12 cellular contexts compared by ENCODE assay signal in genomic region chr1:46487818-46488218, GRCh38. TPM values are rescaled to one million over a fixed set of nuclear protein-coding genes. Genes with fewer than 3 reads are reported as not detected.
DNase-seq lines count a peak whose midpoint lies in the region; ATAC-seq and TF ChIP-seq lines count a peak whose summit lies in the region.
"Had no signal": no experiment of that assay in that cellular context is flagged by ENCODE, and none has a peak within 500 bp of the region (broad histone marks: within the 10 kb centered on the region; RNA-seq: fewer than 3 reads in every experiment).

No MANE protein-coding gene starts in this region.

- TF ChIP-seq CTCF in chondrocyte (IDR thresholded peaks at IDR 0.05) (peak; percentile 51), stomach (IDR thresholded peaks at IDR 0.05) (no peak)

- H3K9me3 ChIP-seq in stomach, result no peaks in the 10 kb centered on the region
- H3K9me3 ChIP-seq: thoracic aorta had no signal

- no peaks in the 10 kb centered on the region for H3K9me3 Mint-ChIP-seq in activated naive CD8-positive, alpha-beta T cell treated with anti-CD3 and anti-CD28 coated beads, Interleukin-2, amount 10 ng/mL, durations not matched to agents 7 days and 5 days
- H3K9me3 Mint-ChIP-seq in activated naive CD8-positive, alpha-beta T cell treated with anti-CD3 and anti-CD28 coated beads, Interleukin-2, amount 50 U/mL, for 24 hours, result no peaks in the 10 kb centered on the region
- H3K9me3 Mint-ChIP-seq in chondrocyte (ENCODE audit: low read depth), result no peaks in the 10 kb centered on the region
- H3K9me3 Mint-ChIP-seq: T-helper 2 cell treated with Interferon-gamma antibody and Interleukin-4, amounts not matched to agents 5 μg/mL and 100 μg/mL, for 36 hours had no signal

- no peak overlapping the region for H3K4me3 ChIP-seq in stomach
- H3K4me3 ChIP-seq: thoracic aorta had no signal

- 31 to 48% (median 36%) methylated on average over 7 of the region's 7 CpGs for WGBS in stomach, 5 donors

- no peak for TF ChIP-seq POLR2A in stomach (IDR thresholded peaks at IDR 0.05)

- intact Hi-C loops in stomach (cut with DNase I; ENCODE audit: low total_unique reads), result no loop called here

- peaks cover 45 to 100% (median 91%) of the 10 kb centered on the region in 3 donors for H3K27me3 ChIP-seq in stomach

- H3K27ac ChIP-seq in stomach, result no peak overlapping the region
- H3K27ac ChIP-seq: thoracic aorta had no signal

- peaks cover 92% of the 10 kb centered on the region for H3K27me3 Mint-ChIP-seq in activated naive CD8-positive, alpha-beta T cell treated with anti-CD3 and anti-CD28 coated beads, Interleukin-2, amount 10 ng/mL, durations not matched to agents 7 days and 5 days
- peaks cover 84% of the 10 kb centered on the region for H3K27me3 Mint-ChIP-seq in activated naive CD8-positive, alpha-beta T cell treated with anti-CD3 and anti-CD28 coated beads, Interleukin-2, amount 50 U/mL, for 24 hours
- H3K27me3 Mint-ChIP-seq in chondrocyte (ENCODE audit: low read depth), result peaks cover 76% of the 10 kb centered on the region

- no peak overlapping the region for H3K4me3 Mint-ChIP-seq in activated naive CD8-positive, alpha-beta T cell treated with anti-CD3 and anti-CD28 coated beads, Interleukin-2, amount 10 ng/mL, durations not matched to agents 7 days and 5 days
- no peak overlapping the region for H3K4me3 Mint-ChIP-seq in activated naive CD8-positive, alpha-beta T cell treated with anti-CD3 and anti-CD28 coated beads, Interleukin-2, amount 50 U/mL, for 24 hours
- no peak overlapping the region for H3K4me3 Mint-ChIP-seq in chondrocyte (ENCODE audit: unreplicated experiment)
- H3K4me3 Mint-ChIP-seq: T-helper 2 cell treated with Interferon-gamma antibody and Interleukin-4, amounts not matched to agents 5 μg/mL and 100 μg/mL, for 36 hours had no signal

- TF ChIP-seq EP300 in stomach (IDR thresholded peaks at IDR 0.05), result no peak

- no peak overlapping the region for H3K27ac Mint-ChIP-seq in activated naive CD8-positive, alpha-beta T cell treated with anti-CD3 and anti-CD28 coated beads, Interleukin-2, amount 10 ng/mL, durations not matched to agents 7 days and 5 days
- no peak overlapping the region for H3K27ac Mint-ChIP-seq in activated naive CD8-positive, alpha-beta T cell treated with anti-CD3 and anti-CD28 coated beads, Interleukin-2, amount 50 U/mL, for 24 hours
- H3K27ac Mint-ChIP-seq in chondrocyte (ENCODE audit: unreplicated experiment), result no peak overlapping the region
- H3K27ac Mint-ChIP-seq: CD4-positive, CD25-positive, alpha-beta regulatory T cell; T-helper 2 cell treated with Interferon-gamma antibody and Interleukin-4, amounts not matched to agents 5 μg/mL and 100 μg/mL, for 36 hours had no signal

- H3K36me3 ChIP-seq in stomach, result no peaks in the 10 kb centered on the region
- H3K36me3 ChIP-seq: thoracic aorta had no signal

- POLR2A ChIA-PET in activated naive CD8-positive, alpha-beta T cell treated with anti-CD3 and anti-CD28 coated beads, Interleukin-2, amount 10 ng/mL, durations not matched to agents 7 days and 5 days (lab: Charles Lee), result no interaction called here

- H3K4me1 Mint-ChIP-seq in activated naive CD8-positive, alpha-beta T cell treated with anti-CD3 and anti-CD28 coated beads, Interleukin-2, amount 10 ng/mL, durations not matched to agents 7 days and 5 days, result peaks cover 16% of the 10 kb centered on the region
- peaks cover 21% of the 10 kb centered on the region for H3K4me1 Mint-ChIP-seq in activated naive CD8-positive, alpha-beta T cell treated with anti-CD3 and anti-CD28 coated beads, Interleukin-2, amount 50 U/mL, for 24 hours
- peaks cover 14% of the 10 kb centered on the region for H3K4me1 Mint-ChIP-seq in chondrocyte (ENCODE audit: low read depth)

- peak; percentile 35 for DNase-seq in activated naive CD8-positive, alpha-beta T cell treated with anti-CD3 and anti-CD28 coated beads, Interleukin-2, amount 10 ng/mL, durations not matched to agents 7 days and 5 days
- DNase-seq in activated naive CD8-positive, alpha-beta T cell treated with anti-CD3 and anti-CD28 coated beads, Interleukin-2, amount 50 U/mL, for 24 hours, result no peak
- peak; percentile 58 for DNase-seq in NCI-H2107 treated with DMSO at 0.1 percent for 48 hours (lab: John Stamatoyannopoulos, UW; ENCODE audit: unreplicated experiment)
- DNase-seq in chondrocyte (ENCODE audit: low spot score), result no peak
- DNase-seq in stimulated activated CD8-positive, alpha-beta memory T cell treated with anti-CD3 and anti-CD28 coated beads, Interleukin-4, amount 100 ng/mL, for 48 hours, result peak; percentile 42
- DNase-seq in stomach, result no peak
- DNase-seq: left cardiac atrium had no signal

- peaks cover 2% of the 10 kb centered on the region for H3K36me3 Mint-ChIP-seq in activated naive CD8-positive, alpha-beta T cell treated with anti-CD3 and anti-CD28 coated beads, Interleukin-2, amount 10 ng/mL, durations not matched to agents 7 days and 5 days
- H3K36me3 Mint-ChIP-seq in activated naive CD8-positive, alpha-beta T cell treated with anti-CD3 and anti-CD28 coated beads, Interleukin-2, amount 50 U/mL, for 24 hours (ENCODE audit: low read depth), result no peaks in the 10 kb centered on the region
- H3K36me3 Mint-ChIP-seq in chondrocyte (ENCODE audit: low read depth), result peaks cover 3% of the 10 kb centered on the region
- H3K36me3 Mint-ChIP-seq: CD4-positive, CD25-positive, alpha-beta regulatory T cell had no signal

- ATAC-seq in activated naive CD8-positive, alpha-beta T cell treated with anti-CD3 and anti-CD28 coated beads, Interleukin-2, amount 10 ng/mL, durations not matched to agents 7 days and 5 days (ENCODE audit: low read depth), result no peak
- no peak for ATAC-seq in activated naive CD8-positive, alpha-beta T cell treated with anti-CD3 and anti-CD28 coated beads, Interleukin-2, amount 50 U/mL, for 24 hours
- no peak for ATAC-seq in HG02870 (IDR thresholded peaks at IDR 0.05; ENCODE audit: unreplicated experiment)
- no peak for ATAC-seq in HG03457 (IDR thresholded peaks at IDR 0.05; ENCODE audit: unreplicated experiment)
- ATAC-seq: left cardiac atrium had no signal

- peaks cover 14 to 35% (median 30%) of the 10 kb centered on the region in 4 donors for H3K4me1 ChIP-seq in stomach

RNA-seq across cellular contexts. Expression of gene DMBX1, which starts 1.8 kb away (rescaled TPM):
- total RNA-seq in activated naive CD8-positive, alpha-beta T cell treated with anti-CD3 and anti-CD28 coated beads, Interleukin-2, amount 10 ng/mL, durations not matched to agents 7 days and 5 days, result under 1 TPM in 1 of 2 experiments, not detected in 1; 0.11 TPM
- total RNA-seq in chondrocyte (not detected in 3 replicates), stomach (not detected)
- polyA plus RNA-seq in stomach, result not detected
- total RNA-seq: CD4-positive, CD25-positive, alpha-beta regulatory T cell; left cardiac atrium; thoracic aorta had no signal
- polyA plus RNA-seq: CD4-positive, CD25-positive, alpha-beta regulatory T cell had no signal

Comparison
In these comparisons a context has a peak if more than half of its experiments do, and no peak if none do; other contexts are left out.
1. DNase-seq: peak in activated naive CD8-positive, alpha-beta T cell treated with anti-CD3 and anti-CD28 coated beads, Interleukin-2, amount 10 ng/mL, durations not matched to agents 7 days and 5 days (single experiment), NCI-H2107 treated with DMSO at 0.1 percent for 48 hours (single experiment) and stimulated activated CD8-positive, alpha-beta memory T cell treated with anti-CD3 and anti-CD28 coated beads, Interleukin-4, amount 100 ng/mL, for 48 hours (single experiment); none in activated naive CD8-positive, alpha-beta T cell treated with anti-CD3 and anti-CD28 coated beads, Interleukin-2, amount 50 U/mL, for 24 hours (single experiment), chondrocyte (single experiment) and stomach (single experiment).